ENCODE assay signal across 8 cellular contexts in genomic region chr15:90955911-90956310, GRCh38. TPM values are rescaled to one million over a fixed set of nuclear protein-coding genes. Genes with fewer than 3 reads are reported as not detected.
DNase-seq lines count a peak whose midpoint lies in the region; ATAC-seq and TF ChIP-seq lines count a peak whose summit lies in the region.

No MANE protein-coding gene starts in this region.

- peak overlapping the region; percentile 94 for H3K4me2 ChIP-seq in KMS-11

- no peak for TF ChIP-seq POLR2A in GM18505 (IDR thresholded peaks at IDR 0.05; ENCODE audit: borderline replicate concordance, extremely low read depth, insufficient read depth, insufficient read length)

- H3K4me3 ChIP-seq in KMS-11 (IDR thresholded peaks at IDR 0.05; ENCODE audit: insufficient read depth, low read depth, low read length), result no peak overlapping the region
- no peak overlapping the region for H3K4me3 ChIP-seq in right cardiac atrium (ENCODE audit: low read length)

- CTCF ChIA-PET in activated CD4-positive, alpha-beta memory T cell treated with anti-CD3 and anti-CD28 coated beads, Interleukin-2, amount 10 ng/mL, durations not matched to agents 7 days and 5 days (lab: Charles Lee), result interaction anchor here (0.7 to 12.0 kb wide), 28 partner anchors 9 to 548 kb away, joined by 3 to 167 read pairs (median 6); partner anchors contain the start of genes HDDC3, MAN2A2, PRC1 and UNC45A

- H3K4me3 Mint-ChIP-seq in activated CD4-positive, alpha-beta memory T cell treated with anti-CD3 and anti-CD28 coated beads, Interleukin-2, amount 10 ng/mL, durations not matched to agents 7 days and 5 days, result peak overlapping the region; percentile 85
- peak overlapping the region; percentile 30 to 94 (median 90) for H3K4me3 Mint-ChIP-seq in naive B cell

- intact Hi-C loops in right cardiac atrium (cut with DNase I), result loop anchor here in 3 of 4 donors (5.0 to 10.0 kb wide), 4 partner anchors 91 to 316 kb away; no protein-coding TSS in a partner anchor

- peaks cover 51% of the 10 kb centered on the region for H3K36me3 Mint-ChIP-seq in activated CD4-positive, alpha-beta memory T cell treated with anti-CD3 and anti-CD28 coated beads, Interleukin-2, amount 10 ng/mL, durations not matched to agents 7 days and 5 days (ENCODE audit: low read depth)
- peaks cover 7 to 9% of the 10 kb centered on the region in 2 donors for H3K36me3 Mint-ChIP-seq in naive B cell

- peak overlapping the region; percentile 93 for H3K27ac Mint-ChIP-seq in activated CD4-positive, alpha-beta memory T cell treated with anti-CD3 and anti-CD28 coated beads, Interleukin-2, amount 10 ng/mL, durations not matched to agents 7 days and 5 days
- H3K27ac Mint-ChIP-seq in naive B cell, result peak overlapping the region in 2 of 6 donors; percentile 52 to 64

- H3K4me1 Mint-ChIP-seq in activated CD4-positive, alpha-beta memory T cell treated with anti-CD3 and anti-CD28 coated beads, Interleukin-2, amount 10 ng/mL, durations not matched to agents 7 days and 5 days, result peaks cover 31% of the 10 kb centered on the region
- H3K4me1 Mint-ChIP-seq in naive B cell, result peaks cover 10 to 20% (median 17%) of the 10 kb centered on the region in 3 donors

- no peaks in the 10 kb centered on the region for H3K27me3 Mint-ChIP-seq in activated CD4-positive, alpha-beta memory T cell treated with anti-CD3 and anti-CD28 coated beads, Interleukin-2, amount 10 ng/mL, durations not matched to agents 7 days and 5 days
- H3K27me3 Mint-ChIP-seq in naive B cell, result no peaks in the 10 kb centered on the region

- H3K27ac ChIP-seq in KMS-11 (peak overlapping the region; percentile 99), right cardiac atrium (ENCODE audit: low read length) (no peak overlapping the region)

- H3K4me1 ChIP-seq in ES-I3 (ENCODE audit: insufficient read depth, low read length) (peaks cover 4% of the 10 kb centered on the region; the same call in 1 of the 2 replicates), KMS-11 (ENCODE audit: low read depth, poor library complexity, severe bottlenecking) (peaks cover 3% of the 10 kb centered on the region), right cardiac atrium (ENCODE audit: control insufficient read depth, insufficient read depth, low read length) (no peaks in the 10 kb centered on the region)

- peaks cover 8% of the 10 kb centered on the region for H3K36me3 ChIP-seq in ES-I3 (ENCODE audit: insufficient read depth, low read length)
- no peaks in the 10 kb centered on the region; the same call in 1 of the 2 replicates for H3K36me3 ChIP-seq in KMS-11 (ENCODE audit: insufficient read depth)

- POLR2A ChIA-PET in activated CD4-positive, alpha-beta memory T cell treated with anti-CD3 and anti-CD28 coated beads, Interleukin-2, amount 10 ng/mL, durations not matched to agents 7 days and 5 days (lab: Charles Lee), result interaction anchor here (1.0 to 10.6 kb wide), 10 partner anchors 8 to 568 kb away, joined by 3 to 198 read pairs (median 11); partner anchors contain the start of genes BLM, HDDC3, IQGAP1 and MAN2A2

- WGBS in right cardiac atrium, result 83% methylated on average over 9 of the region's 9 CpGs

- H3K9me3 Mint-ChIP-seq in activated CD4-positive, alpha-beta memory T cell treated with anti-CD3 and anti-CD28 coated beads, Interleukin-2, amount 10 ng/mL, durations not matched to agents 7 days and 5 days, result no peaks in the 10 kb centered on the region
- H3K9me3 Mint-ChIP-seq in naive B cell, result no peaks in the 10 kb centered on the region

- H3K79me2 ChIP-seq in KMS-11 (ENCODE audit: insufficient read depth, low read depth), result peaks cover 15% of the 10 kb centered on the region; the same call in 1 of the 2 replicates

- no peaks in the 10 kb centered on the region for H4K20me1 ChIP-seq in KMS-11 (ENCODE audit: insufficient read depth)

- H3K9ac ChIP-seq in ES-I3 (ENCODE audit: low read depth, low read length) (peak overlapping the region; percentile 68; the same call in 1 of the 2 replicates), KMS-11 (peak overlapping the region; percentile 99; the same call in 1 of the 2 replicates)

- ATAC-seq in naive B cell (ENCODE audit: low read depth in 2 of 2), result no peak
- no peak for ATAC-seq in GM18505 (IDR thresholded peaks at IDR 0.05; ENCODE audit: unreplicated experiment)
- ATAC-seq in right cardiac atrium, result no peak
- ATAC-seq in HG03565 (IDR thresholded peaks at IDR 0.05; ENCODE audit: unreplicated experiment), result no peak

- no peak for DNase-seq in activated CD4-positive, alpha-beta memory T cell treated with anti-CD3 and anti-CD28 coated beads, Interleukin-2, amount 10 ng/mL, durations not matched to agents 7 days and 5 days
- no peak for DNase-seq in naive B cell
- DNase-seq in NK-92 (lab: John Stamatoyannopoulos, UW; ENCODE audit: unreplicated experiment), result no peak
- no peak for DNase-seq in right cardiac atrium

- H3K9me3 ChIP-seq in ES-I3 (ENCODE audit: control insufficient read depth, insufficient read depth, low read length) (no peaks in the 10 kb centered on the region), right cardiac atrium (ENCODE audit: control insufficient read depth, low read length) (no peaks in the 10 kb centered on the region)

- H3K27me3 ChIP-seq in KMS-11 (ENCODE audit: insufficient read depth, low read depth) (no peaks in the 10 kb centered on the region), right cardiac atrium (ENCODE audit: control insufficient read depth, insufficient read depth) (no peaks in the 10 kb centered on the region)

- no peak for TF ChIP-seq CTCF in KMS-11 (conservative IDR thresholded peaks at IDR 0.05; ENCODE audit: low read depth, low read length)

- H2AFZ ChIP-seq in KMS-11 (ENCODE audit: low read depth), result no peak overlapping the region

RNA-seq across cellular contexts. Expression of gene RCCD1, which starts 1.2 kb away (rescaled TPM):
- total RNA-seq in activated CD4-positive, alpha-beta memory T cell treated with anti-CD3 and anti-CD28 coated beads, Interleukin-2, amount 10 ng/mL, durations not matched to agents 7 days and 5 days, result 10 to 100 TPM; 31.3 to 32.8 TPM
- polyA plus RNA-seq in naive B cell (ENCODE audit: low read depth in 6 of 6), result 1 to 10 TPM; 4.0 to 6.6 (median 5.2) TPM
- 10 to 100 TPM in 3 of 4 donors, 1 to 10 TPM in 1; 8.7 to 14.8 (median 13.4) TPM for total RNA-seq in right cardiac atrium
- 11.1 TPM for polyA plus RNA-seq in right cardiac atrium

RNA-seq across cellular contexts. Expression of gene UNC45A, which starts 20.8 kb away (rescaled TPM):
- 10 to 100 TPM; 71.3 to 75.2 TPM for total RNA-seq in activated CD4-positive, alpha-beta memory T cell treated with anti-CD3 and anti-CD28 coated beads, Interleukin-2, amount 10 ng/mL, durations not matched to agents 7 days and 5 days
- polyA plus RNA-seq in naive B cell (ENCODE audit: low read depth in 6 of 6) (10 to 100 TPM; 54.9 to 76.1 (median 60.9) TPM), right cardiac atrium (24.0 TPM)
- total RNA-seq in right cardiac atrium, result 10 to 100 TPM; 26.2 to 32.8 (median 29.9) TPM

RNA-seq across cellular contexts. Expression of gene HDDC3, which starts 23.6 kb away (rescaled TPM):
- total RNA-seq in activated CD4-positive, alpha-beta memory T cell treated with anti-CD3 and anti-CD28 coated beads, Interleukin-2, amount 10 ng/mL, durations not matched to agents 7 days and 5 days, result 10 to 100 TPM; 37.6 to 41.7 TPM
- polyA plus RNA-seq in naive B cell (ENCODE audit: low read depth in 6 of 6) (10 to 100 TPM; 24.6 to 39.5 (median 35.0) TPM), right cardiac atrium (22.2 TPM)
- total RNA-seq in right cardiac atrium, result 10 to 100 TPM; 13.5 to 17.7 (median 17.0) TPM

RNA-seq across cellular contexts. Expression of gene PRC1, which starts 38.4 kb away (rescaled TPM):
- total RNA-seq in activated CD4-positive, alpha-beta memory T cell treated with anti-CD3 and anti-CD28 coated beads, Interleukin-2, amount 10 ng/mL, durations not matched to agents 7 days and 5 days, result 100 to 1,000 TPM; 158 to 167 TPM
- polyA plus RNA-seq in naive B cell (ENCODE audit: low read depth in 6 of 6) (1 to 10 TPM in 5 of 6 donors, not detected in 1; 1.8 to 8.9 (median 3.9) TPM), right cardiac atrium (5.7 TPM)
- total RNA-seq in right cardiac atrium, result 1 to 10 TPM; 5.1 to 8.7 (median 6.9) TPM

RNA-seq across cellular contexts. Expression of gene MAN2A2, which starts 52.8 kb away (rescaled TPM):
- total RNA-seq in activated CD4-positive, alpha-beta memory T cell treated with anti-CD3 and anti-CD28 coated beads, Interleukin-2, amount 10 ng/mL, durations not matched to agents 7 days and 5 days, result 100 to 1,000 TPM; 132 to 133 TPM
- polyA plus RNA-seq in naive B cell (ENCODE audit: low read depth in 6 of 6), result 1 to 10 TPM; 1.4 to 8.9 (median 6.5) TPM
- total RNA-seq in right cardiac atrium, result 100 to 1,000 TPM in 2 of 4 donors, 10 to 100 TPM in 2; 75.9 to 118 (median 93.4) TPM
- 41.6 TPM for polyA plus RNA-seq in right cardiac atrium
